ENCODE assay signal across 1 cellular context in genomic region chrX:153794018-153794896, GRCh38.
A peak's percentile ranks its signal among the peaks of the same experiment; 100 is the strongest.
TF ChIP-seq lines count a peak whose summit lies in the region.

TSS of gene IDH3G (minus strand) at chrX:153794375. CDS start at chrX:153794326, 49 bp downstream.
TSS of gene SSR4 (plus strand) at chrX:153794668. CDS start at chrX:153794688, 20 bp downstream.

TF ChIP-seq in SK-N-SH, 30 proteins besides CTCF, POLR2A, EP300 and RAD21 (continued from another document):
- TF ChIP-seq USF1 (IDR thresholded peaks at IDR 0.05; ENCODE audit: borderline replicate concordance, low read depth) (no peak), GATA2 (CRISPR knock-in tag; IDR thresholded peaks at IDR 0.05) (no peak), EZH2phosphoT487 (IDR thresholded peaks at IDR 0.05; ENCODE audit: borderline replicate concordance, low read depth) (no peak), RXRA (IDR thresholded peaks at IDR 0.05; ENCODE audit: borderline replicate concordance, low read depth) (no peak), POLR2AphosphoS5 (IDR thresholded peaks at IDR 0.05; ENCODE audit: low read depth, low read length) (peak; percentile 69), RFX5 (IDR thresholded peaks at IDR 0.05; ENCODE audit: low read length) (peak; percentile 74), FOSL2 (IDR thresholded peaks at IDR 0.05; ENCODE audit: borderline replicate concordance, low read depth) (no peak), USF2 (IDR thresholded peaks at IDR 0.05; ENCODE audit: borderline replicate concordance, low read depth, low read length) (no peak), REST (IDR thresholded peaks at IDR 0.05; ENCODE audit: low read depth, low read length) (no peak), JUND (IDR thresholded peaks at IDR 0.05) (no peak)
TF ChIP-seq in SK-N-SH: peak in this region for 14.
